ENCODE assay signal across 18 cellular contexts in genomic region chr1:203143671-203144070, GRCh38. TPM values are rescaled to one million over a fixed set of nuclear protein-coding genes. Genes with fewer than 3 reads are reported as not detected.
"Had no signal": no experiment of that assay in that cellular context is flagged by ENCODE, and none has a peak within 500 bp of the region (broad histone marks: within the 10 kb centered on the region; RNA-seq: fewer than 3 reads in every experiment).

No MANE protein-coding gene starts in this region.

- H3K9ac ChIP-seq: neural progenitor cell, parathyroid adenoma had no signal

- H3K36me3 ChIP-seq: esophagus muscularis mucosa, left lung, neural progenitor cell had no signal

- H3K27ac ChIP-seq: esophagus muscularis mucosa, left lung, neural progenitor cell, parathyroid adenoma, SK-N-MC had no signal

- H3K9me3 ChIP-seq: esophagus muscularis mucosa, left lung had no signal

- H3K4me3 Mint-ChIP-seq: activated B cell treated with CpG ODN at 0.5 μM for 24 hours; activated CD4-positive, alpha-beta T cell treated with anti-CD3 and anti-CD28 coated beads, Interleukin-2, amount 10 ng/mL, durations not matched to agents 24 days and 14 days; activated naive CD8-positive, alpha-beta T cell treated with anti-CD3 and anti-CD28 coated beads, Interleukin-2, amount 50 U/mL, for 24 hours; activated T-helper 1 cell treated with anti-CD3 and anti-CD28 coated beads, Interleukin-12 subunit alpha, Interleukin-12 subunit beta, Interleukin-2, Interleukin-4 antibody, amounts not matched to agents 30 ng/mL and 10 ng/mL and 1 ng/mL, durations not matched to agents 14 hours and 24 hours and 36 hours; neural progenitor cell; type B pancreatic cell had no signal

- H3K4me1 Mint-ChIP-seq: activated B cell treated with CpG ODN at 0.5 μM for 24 hours; activated CD4-positive, alpha-beta T cell treated with anti-CD3 and anti-CD28 coated beads, Interleukin-2, amount 10 ng/mL, durations not matched to agents 24 days and 14 days; activated naive CD8-positive, alpha-beta T cell treated with anti-CD3 and anti-CD28 coated beads, Interleukin-2, amount 50 U/mL, for 24 hours had no signal

- H2AFZ ChIP-seq: neural progenitor cell, parathyroid adenoma had no signal

- H3K4me2 ChIP-seq: neural progenitor cell, smooth muscle cell had no signal

- DNase-seq: activated B cell treated with CpG ODN at 0.5 μM for 24 hours; activated CD4-positive, alpha-beta T cell treated with anti-CD3 and anti-CD28 coated beads, Interleukin-2, amount 10 ng/mL, durations not matched to agents 24 days and 14 days; activated naive CD4-positive, alpha-beta T cell treated with Interleukin-2 at 50 U/mL for 16 hours; activated naive CD8-positive, alpha-beta T cell treated with anti-CD3 and anti-CD28 coated beads, Interleukin-2, amount 50 U/mL, for 24 hours; cerebellar nuclear complex; left lung had no signal

- H3K36me3 Mint-ChIP-seq: type B pancreatic cell had no signal

- H3K9me3 Mint-ChIP-seq: activated B cell treated with CpG ODN at 0.5 μM for 24 hours; activated CD4-positive, alpha-beta T cell treated with anti-CD3 and anti-CD28 coated beads, Interleukin-2, amount 10 ng/mL, durations not matched to agents 24 days and 14 days; activated naive CD8-positive, alpha-beta T cell treated with anti-CD3 and anti-CD28 coated beads, Interleukin-2, amount 50 U/mL, for 24 hours; activated T-helper 1 cell treated with anti-CD3 and anti-CD28 coated beads, Interleukin-12 subunit alpha, Interleukin-12 subunit beta, Interleukin-2, Interleukin-4 antibody, amounts not matched to agents 30 ng/mL and 10 ng/mL and 1 ng/mL, durations not matched to agents 14 hours and 24 hours and 36 hours; type B pancreatic cell had no signal

- H3K27me3 Mint-ChIP-seq: activated CD4-positive, alpha-beta T cell treated with anti-CD3 and anti-CD28 coated beads, Interleukin-2, amount 10 ng/mL, durations not matched to agents 24 days and 14 days; type B pancreatic cell had no signal

- H3K27ac Mint-ChIP-seq: activated B cell treated with CpG ODN at 0.5 μM for 24 hours; activated CD4-positive, alpha-beta T cell treated with anti-CD3 and anti-CD28 coated beads, Interleukin-2, amount 10 ng/mL, durations not matched to agents 24 days and 14 days; activated naive CD8-positive, alpha-beta T cell treated with anti-CD3 and anti-CD28 coated beads, Interleukin-2, amount 50 U/mL, for 24 hours; activated T-helper 1 cell treated with anti-CD3 and anti-CD28 coated beads, Interleukin-12 subunit alpha, Interleukin-12 subunit beta, Interleukin-2, Interleukin-4 antibody, amounts not matched to agents 30 ng/mL and 10 ng/mL and 1 ng/mL, durations not matched to agents 14 hours and 24 hours and 36 hours; type B pancreatic cell had no signal

- H3K27me3 ChIP-seq: esophagus muscularis mucosa, left lung, neural progenitor cell had no signal

- H3K4me3 ChIP-seq: esophagus muscularis mucosa, left lung, neural progenitor cell, SK-N-MC, smooth muscle cell had no signal

- H3K4me1 ChIP-seq: left lung had no signal

- ATAC-seq: activated naive CD8-positive, alpha-beta T cell treated with anti-CD3 and anti-CD28 coated beads, Interleukin-2, amount 50 U/mL, for 24 hours; left lung had no signal

RNA-seq across cellular contexts. Expression of gene ADORA1, which starts 16.1 kb away (rescaled TPM):
- total RNA-seq: activated B cell treated with CpG ODN at 0.5 μM for 24 hours; activated CD4-positive, alpha-beta T cell treated with anti-CD3 and anti-CD28 coated beads, Interleukin-2, amount 10 ng/mL, durations not matched to agents 24 days and 14 days; activated T-helper 1 cell treated with anti-CD3 and anti-CD28 coated beads, Interleukin-12 subunit alpha, Interleukin-12 subunit beta, Interleukin-2, Interleukin-4 antibody, amounts not matched to agents 30 ng/mL and 10 ng/mL and 1 ng/mL, durations not matched to agents 14 hours and 24 hours and 36 hours; dermis microvascular lymphatic vessel endothelial cell; T-helper 1 cell treated with Interleukin-12 subunit alpha and Interleukin-12 subunit beta and Interleukin-4 antibody, amounts not matched to agents 30 ng/mL and 1 ng/mL, for 36 hours had no signal

RNA-seq across cellular contexts. Expression of gene MYBPH, which starts 32.0 kb away (rescaled TPM):
- total RNA-seq: activated B cell treated with CpG ODN at 0.5 μM for 24 hours; activated CD4-positive, alpha-beta T cell treated with anti-CD3 and anti-CD28 coated beads, Interleukin-2, amount 10 ng/mL, durations not matched to agents 24 days and 14 days; activated T-helper 1 cell treated with anti-CD3 and anti-CD28 coated beads, Interleukin-12 subunit alpha, Interleukin-12 subunit beta, Interleukin-2, Interleukin-4 antibody, amounts not matched to agents 30 ng/mL and 10 ng/mL and 1 ng/mL, durations not matched to agents 14 hours and 24 hours and 36 hours; astrocyte; dermis microvascular lymphatic vessel endothelial cell; esophagus muscularis mucosa; T-helper 1 cell treated with Interleukin-12 subunit alpha and Interleukin-12 subunit beta and Interleukin-4 antibody, amounts not matched to agents 30 ng/mL and 1 ng/mL, for 36 hours had no signal

RNA-seq across cellular contexts. Expression of gene CHI3L1, which starts 42.8 kb away (rescaled TPM):
- total RNA-seq: activated CD4-positive, alpha-beta T cell treated with anti-CD3 and anti-CD28 coated beads, Interleukin-2, amount 10 ng/mL, durations not matched to agents 24 days and 14 days; activated T-helper 1 cell treated with anti-CD3 and anti-CD28 coated beads, Interleukin-12 subunit alpha, Interleukin-12 subunit beta, Interleukin-2, Interleukin-4 antibody, amounts not matched to agents 30 ng/mL and 10 ng/mL and 1 ng/mL, durations not matched to agents 14 hours and 24 hours and 36 hours; T-helper 1 cell treated with Interleukin-12 subunit alpha and Interleukin-12 subunit beta and Interleukin-4 antibody, amounts not matched to agents 30 ng/mL and 1 ng/mL, for 36 hours had no signal

RNA-seq across cellular contexts. Expression of gene MYOG, which starts 57.9 kb away (rescaled TPM):
- total RNA-seq: activated B cell treated with CpG ODN at 0.5 μM for 24 hours; activated CD4-positive, alpha-beta T cell treated with anti-CD3 and anti-CD28 coated beads, Interleukin-2, amount 10 ng/mL, durations not matched to agents 24 days and 14 days; activated T-helper 1 cell treated with anti-CD3 and anti-CD28 coated beads, Interleukin-12 subunit alpha, Interleukin-12 subunit beta, Interleukin-2, Interleukin-4 antibody, amounts not matched to agents 30 ng/mL and 10 ng/mL and 1 ng/mL, durations not matched to agents 14 hours and 24 hours and 36 hours; astrocyte; dermis microvascular lymphatic vessel endothelial cell; esophagus muscularis mucosa; fibroblast of villous mesenchyme; left lung; mesenteric fat pad; smooth muscle cell; T-helper 1 cell treated with Interleukin-12 subunit alpha and Interleukin-12 subunit beta and Interleukin-4 antibody, amounts not matched to agents 30 ng/mL and 1 ng/mL, for 36 hours had no signal
- polyA plus RNA-seq: smooth muscle cell had no signal
